ENCODE assay signal across 12 cellular contexts in genomic region chr1:177817969-177818872, GRCh38.
DNase-seq lines count a peak whose midpoint lies in the region; ATAC-seq and TF ChIP-seq lines count a peak whose summit lies in the region.
"Had no signal": no experiment of that assay in that cellular context is flagged by ENCODE, and none has a peak within 500 bp of the region (broad histone marks: within the 10 kb centered on the region; RNA-seq: fewer than 3 reads in every experiment).

No MANE protein-coding gene starts in this region.

- no peaks in the 10 kb centered on the region for H3K27me3 ChIP-seq in right lobe of liver

- peak; percentile 96 for ATAC-seq in GM18873 (IDR thresholded peaks at IDR 0.05; ENCODE audit: low FRiP score, unreplicated experiment)
- ATAC-seq in GM21723 (IDR thresholded peaks at IDR 0.05; ENCODE audit: unreplicated experiment), result peak; percentile 97
- ATAC-seq in HG03342 (IDR thresholded peaks at IDR 0.05; ENCODE audit: unreplicated experiment), result peak; percentile 94
- peak; percentile 27 to 77 (median 56) for ATAC-seq in right lobe of liver

- TF ChIP-seq CTCF in right lobe of liver (IDR thresholded peaks at IDR 0.05), result no peak
- no peak for TF ChIP-seq CTCF in lower leg skin (IDR thresholded peaks at IDR 0.05)

- WGBS in right lobe of liver (ENCODE audit: insufficient coverage, low coverage, low lambda C conversion rate, missing lambda C conversion rate), result 50% methylated on average over 7 of the region's 7 CpGs
- 77 to 79% methylated on average over 7 of the region's 7 CpGs for WGBS in lower leg skin, 2 donors

- no peaks in the 10 kb centered on the region for H3K9me3 ChIP-seq in right lobe of liver

- DNase-seq in right lobe of liver, result no peak
- DNase-seq in lower leg skin (ENCODE audit: low spot score in 2 of 2), result no peak
- DNase-seq in KG1 (lab: John Stamatoyannopoulos, UW), result no peak
- no peak for DNase-seq in UCSD-AML1 (lab: John Stamatoyannopoulos, UW; ENCODE audit: unreplicated experiment)
- DNase-seq in hypothalamus (lab: John Stamatoyannopoulos, UW), result no peak
- DNase-seq: activated CD4-positive, alpha-beta T cell treated with anti-CD3 and anti-CD28 coated beads, Interleukin-2, amount 10 ng/mL, durations not matched to agents 24 days and 14 days; DMS153; NCI-H1417 treated with DMSO at 0.1 percent for 48 hours; occipital lobe had no signal

- H3K4me1 ChIP-seq in right lobe of liver, result peaks cover 0 to 11% (median 0%) of the 10 kb centered on the region in 4 donors

- no peaks in the 10 kb centered on the region for H3K36me3 ChIP-seq in right lobe of liver

- H3K4me3 ChIP-seq in right lobe of liver, result no peak overlapping the region
- H3K4me3 ChIP-seq in lower leg skin (ENCODE audit: low read depth, poor library complexity, severe bottlenecking), result no peak overlapping the region

- H3K27ac ChIP-seq in right lobe of liver, result peak overlapping the region in 1 of 3 donors; percentile 7

- no peak for TF ChIP-seq POLR2A in right lobe of liver (IDR thresholded peaks at IDR 0.05)
- no peak for TF ChIP-seq POLR2A in lower leg skin (IDR thresholded peaks at IDR 0.05)

- intact Hi-C loops in right lobe of liver (cut with DNase I), result no loop called here
- intact Hi-C loops in lower leg skin (cut with DNase I; ENCODE audit: low total_unique reads), result no loop called here
